In the genomic region with DNA sequence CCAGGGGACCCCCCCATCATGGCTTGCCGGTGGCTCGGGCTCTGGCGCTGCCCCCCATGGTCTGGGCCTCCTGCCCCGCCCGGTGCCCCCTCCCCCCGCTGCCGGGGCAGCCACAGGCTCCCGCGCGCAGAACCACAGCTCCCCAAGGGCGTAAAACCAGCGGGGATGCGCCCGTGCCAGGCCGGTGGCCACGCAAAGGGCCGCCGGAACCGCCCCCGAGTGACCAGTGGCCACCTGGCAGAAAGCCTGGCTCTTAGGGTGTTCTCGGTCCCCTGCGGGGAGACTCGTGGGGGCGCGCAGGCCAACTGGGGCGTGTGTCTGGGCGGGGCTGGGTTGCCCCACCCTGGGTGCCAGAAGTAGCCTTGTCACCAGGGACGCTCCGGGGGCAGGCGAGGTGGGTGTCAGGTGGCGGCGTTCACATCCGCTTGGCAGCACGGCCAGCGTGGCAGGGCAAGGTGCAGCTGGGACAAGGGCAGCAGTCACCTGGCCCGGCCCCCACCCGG, we compare ENCODE assay signal across 9 cellular contexts. TPM values are rescaled to one million over a fixed set of nuclear protein-coding genes. Genes with fewer than 3 reads are reported as not detected.
DNase-seq lines count a peak whose midpoint lies in the region; ATAC-seq and TF ChIP-seq lines count a peak whose summit lies in the region.
"Had no signal": no experiment of that assay in that cellular context is flagged by ENCODE, and none has a peak within 500 bp of the region (broad histone marks: within the 10 kb centered on the region; RNA-seq: fewer than 3 reads in every experiment).

No MANE protein-coding gene starts in this region.

- CTCF ChIA-PET in CD8-positive, alpha-beta memory T cell (lab: Charles Lee), result no interaction called here

- TF ChIP-seq CTCF in dorsolateral prefrontal cortex (IDR thresholded peaks at IDR 0.05 in 54 of 56, conservative IDR thresholded peaks at IDR 0.05 in 2 of 56; ENCODE audit: low read depth in 1 of 56, partially characterized antibody in 56 of 56), result no peak

- H3K27me3 Mint-ChIP-seq in CD8-positive, alpha-beta memory T cell, result peaks cover 0 to under 1% of the 10 kb centered on the region in 2 donors
- H3K27me3 Mint-ChIP-seq in naive thymus-derived CD8-positive, alpha-beta T cell, result no peaks in the 10 kb centered on the region

- H3K36me3 ChIP-seq in CD8-positive, alpha-beta memory T cell (ENCODE audit: insufficient read depth, low read length), result no peaks in the 10 kb centered on the region
- H3K36me3 ChIP-seq in HUES48 (ENCODE audit: control insufficient read depth, insufficient read depth, low read length), result no peaks in the 10 kb centered on the region

- no peak overlapping the region for H3K9ac ChIP-seq in HUES48 (ENCODE audit: low read depth, low read length)

- H3K4me3 ChIP-seq in CD8-positive, alpha-beta memory T cell (ENCODE audit: low read length), result no peak overlapping the region
- peak overlapping the region; percentile 47 for H3K4me3 ChIP-seq in HUES48 (ENCODE audit: low read depth, low read length)
- peak overlapping the region in 43 of 59 donors; percentile 4 to 79 (median 69) for H3K4me3 ChIP-seq in dorsolateral prefrontal cortex

- peak overlapping the region; percentile 60 to 83 (median 65) for H3K4me3 Mint-ChIP-seq in CD8-positive, alpha-beta memory T cell
- peak overlapping the region in 9 of 10 donors; percentile 41 to 81 (median 63) for H3K4me3 Mint-ChIP-seq in naive thymus-derived CD8-positive, alpha-beta T cell

- H3K27me3 ChIP-seq in CD8-positive, alpha-beta memory T cell (ENCODE audit: insufficient read depth, low read length, poor library complexity, severe bottlenecking), result no peaks in the 10 kb centered on the region
- H3K27me3 ChIP-seq in HUES48 (ENCODE audit: control insufficient read depth, insufficient read depth, low read length), result no peaks in the 10 kb centered on the region; the same call in 1 of the 2 replicates
- peaks cover 0 to 36% (median 0%) of the 10 kb centered on the region in 45 donors for H3K27me3 ChIP-seq in dorsolateral prefrontal cortex

- POLR2A ChIA-PET in CD8-positive, alpha-beta memory T cell (lab: Charles Lee), result interaction anchor here (1.0 to 1.1 kb wide), 2 partner anchors 39 to 42 kb away, joined by 3 read pairs; no protein-coding TSS in a partner anchor
- POLR2A ChIA-PET in naive thymus-derived CD8-positive, alpha-beta T cell (lab: Charles Lee), result interaction anchor here (1.1 kb wide), 1 partner anchor 40 kb away, joined by 5 read pairs; no protein-coding TSS in a partner anchor

- H3K9me3 Mint-ChIP-seq in CD8-positive, alpha-beta memory T cell, result no peaks in the 10 kb centered on the region
- H3K9me3 Mint-ChIP-seq in naive thymus-derived CD8-positive, alpha-beta T cell, result no peaks in the 10 kb centered on the region

- ATAC-seq in naive thymus-derived CD8-positive, alpha-beta T cell, result peak in 1 of 2 donors; percentile 19
- ATAC-seq in HG02981 (IDR thresholded peaks at IDR 0.05; ENCODE audit: unreplicated experiment), result no peak
- ATAC-seq in HG03025 (IDR thresholded peaks at IDR 0.05; ENCODE audit: low FRiP score, unreplicated experiment), result no peak

- no peak overlapping the region for H3K27ac ChIP-seq in CD8-positive, alpha-beta memory T cell (ENCODE audit: low read depth, low read length)
- no peak overlapping the region for H3K27ac ChIP-seq in HUES48 (ENCODE audit: low read depth, low read length)
- peak overlapping the region in 15 of 59 donors; percentile 5 to 86 (median 42) for H3K27ac ChIP-seq in dorsolateral prefrontal cortex

- H3K36me3 Mint-ChIP-seq in CD8-positive, alpha-beta memory T cell, result no peaks in the 10 kb centered on the region
- no peaks in the 10 kb centered on the region for H3K36me3 Mint-ChIP-seq in naive thymus-derived CD8-positive, alpha-beta T cell

- intact Hi-C loops in dorsolateral prefrontal cortex (cut with DNase I), result no loop called here

- DNase-seq in CD8-positive, alpha-beta memory T cell, result no peak
- no peak for DNase-seq in dorsolateral prefrontal cortex
- no peak for DNase-seq in naive thymus-derived CD8-positive, alpha-beta T cell
- DNase-seq in NCI-H2196 (lab: John Stamatoyannopoulos, UW; ENCODE audit: unreplicated experiment), result no peak
- DNase-seq in NCI-H524 treated with DMSO at 0.1 percent for 48 hours (lab: John Stamatoyannopoulos, UW), result no peak

- H3K9me3 ChIP-seq in CD8-positive, alpha-beta memory T cell (ENCODE audit: low read length), result no peaks in the 10 kb centered on the region
- H3K9me3 ChIP-seq in HUES48 (ENCODE audit: control insufficient read depth, insufficient read depth, low read length), result no peaks in the 10 kb centered on the region

- H3K4me1 ChIP-seq in CD8-positive, alpha-beta memory T cell (ENCODE audit: insufficient read depth, low read length), result peaks cover 11% of the 10 kb centered on the region
- peaks cover 11% of the 10 kb centered on the region; the same call in 1 of the 2 replicates for H3K4me1 ChIP-seq in HUES48 (ENCODE audit: control insufficient read depth, insufficient read depth, low read length)

- peak overlapping the region in 1 of 8 donors; percentile 42 for H3K27ac Mint-ChIP-seq in CD8-positive, alpha-beta memory T cell
- H3K27ac Mint-ChIP-seq in naive thymus-derived CD8-positive, alpha-beta T cell, result peak overlapping the region in 2 of 10 donors; percentile 64 to 75

- H3K4me1 Mint-ChIP-seq in CD8-positive, alpha-beta memory T cell, result peaks cover 0 to 8% (median 2%) of the 10 kb centered on the region in 3 donors
- H3K4me1 Mint-ChIP-seq in naive thymus-derived CD8-positive, alpha-beta T cell, result peaks cover 4 to 14% (median 9%) of the 10 kb centered on the region in 4 donors

RNA-seq across cellular contexts. Expression of a gene that starts 0.5 kb away (rescaled TPM):
- 10 to 100 TPM; 17.4 to 18.4 TPM for total RNA-seq in CD8-positive, alpha-beta memory T cell
- 32.5 TPM for polyA plus RNA-seq in CD8-positive, alpha-beta memory T cell
- 10 to 100 TPM in 91 of 120 experiments, 1 to 10 TPM in 29; 4.1 to 18.0 (median 11.6) TPM for total RNA-seq in dorsolateral prefrontal cortex
- 1 to 10 TPM; 3.0 to 5.8 TPM for total RNA-seq in naive thymus-derived CD8-positive, alpha-beta T cell
- polyA plus RNA-seq in naive thymus-derived CD8-positive, alpha-beta T cell, result 10 to 100 TPM; 10.7 to 24.8 (median 14.6) TPM

RNA-seq across cellular contexts. Expression of a gene that starts 24.6 kb away (rescaled TPM):
- total RNA-seq in CD8-positive, alpha-beta memory T cell, result not detected
- polyA plus RNA-seq in CD8-positive, alpha-beta memory T cell, result not detected
- 10 to 100 TPM; 12.6 to 48.9 (median 34.9) TPM for total RNA-seq in dorsolateral prefrontal cortex
- total RNA-seq in naive thymus-derived CD8-positive, alpha-beta T cell, result 1 to 10 TPM in 1 of 2 experiments, under 1 TPM in 1; 0.58 to 1.1 TPM
- under 1 TPM in 1 of 3 donors, not detected in 2; 0.07 TPM for polyA plus RNA-seq in naive thymus-derived CD8-positive, alpha-beta T cell
- total RNA-seq: activated CD8-positive, alpha-beta memory T cell treated with anti-CD3 and anti-CD28 coated beads for 36 hours had no signal

RNA-seq across cellular contexts. Expression of a gene that starts 25.1 kb away (rescaled TPM):
- under 1 TPM; 0.61 to 0.95 TPM for total RNA-seq in CD8-positive, alpha-beta memory T cell
- polyA plus RNA-seq in CD8-positive, alpha-beta memory T cell, result 0.40 TPM
- 100 to 1,000 TPM in 13 of 120 experiments, 10 to 100 TPM in 107; 43.0 to 145 (median 80.4) TPM for total RNA-seq in dorsolateral prefrontal cortex
- 1 to 10 TPM in 1 of 2 experiments, under 1 TPM in 1; 0.36 to 1.2 TPM for total RNA-seq in naive thymus-derived CD8-positive, alpha-beta T cell
- under 1 TPM in 2 of 3 donors, not detected in 1; 0.48 to 0.70 TPM for polyA plus RNA-seq in naive thymus-derived CD8-positive, alpha-beta T cell

RNA-seq across cellular contexts. Expression of a gene that starts 55.0 kb away (rescaled TPM):
- total RNA-seq in CD8-positive, alpha-beta memory T cell, result 1 to 10 TPM; 1.1 to 1.2 TPM
- 0.22 TPM for polyA plus RNA-seq in CD8-positive, alpha-beta memory T cell
- 1 to 10 TPM in 76 of 120 experiments, under 1 TPM in 39, not detected in 5; 0.14 to 8.5 (median 1.5) TPM for total RNA-seq in dorsolateral prefrontal cortex
- 10 to 100 TPM; 11.0 to 11.1 TPM for total RNA-seq in naive thymus-derived CD8-positive, alpha-beta T cell
- polyA plus RNA-seq in naive thymus-derived CD8-positive, alpha-beta T cell, result 1 to 10 TPM in 2 of 3 donors, under 1 TPM in 1; 0.60 to 6.6 (median 3.1) TPM

Comparison
In these comparisons a context has a peak if more than half of its experiments do, and no peak if none do; other contexts are left out.
1. RNA of a gene that starts 24.6 kb away (total RNA-seq): 12.6 to 48.9 TPM in dorsolateral prefrontal cortex; 0.58 to 1.1 TPM in naive thymus-derived CD8-positive, alpha-beta T cell and not detected in CD8-positive, alpha-beta memory T cell; every median in the first group is over 4 times any median in the second.
2. RNA of a gene that starts 25.1 kb away (total RNA-seq): 43.0 to 145 TPM in dorsolateral prefrontal cortex; 0.36 to 1.2 TPM in naive thymus-derived CD8-positive, alpha-beta T cell and 0.61 to 0.95 TPM in CD8-positive, alpha-beta memory T cell; every median in the first group is over 10 times any median in the second.